Comparison of ENCODE assay signal across 9 cellular contexts in genomic region chr17:50218771-50219315, GRCh38. TPM values are rescaled to one million over a fixed set of nuclear protein-coding genes. Genes with fewer than 3 reads are reported as not detected.
A peak's percentile ranks its signal among the peaks of the same experiment; 100 is the strongest.
DNase-seq lines count a peak whose midpoint lies in the region; ATAC-seq and TF ChIP-seq lines count a peak whose summit lies in the region.
"Had no signal": no experiment of that assay in that cellular context is flagged by ENCODE, and none has a peak within 500 bp of the region (broad histone marks: within the 10 kb centered on the region; RNA-seq: fewer than 3 reads in every experiment).

No MANE protein-coding gene starts in this region.

- no peak overlapping the region for H3K4me3 Mint-ChIP-seq in natural killer cell

- 53 to 83% methylated on average over 1 of the region's 1 CpG for WGBS in testis, 2 donors

- no peaks in the 10 kb centered on the region for H3K9me3 ChIP-seq in testis

- H3K27me3 Mint-ChIP-seq in natural killer cell (ENCODE audit: low read depth in 2 of 2): peaks cover 21 to 30% of the 10 kb centered on the region in 2 donors

- no peaks in the 10 kb centered on the region for H3K27me3 ChIP-seq in kidney epithelial cell (ENCODE audit: control insufficient read depth, insufficient read depth, low read length)
- no peaks in the 10 kb centered on the region for H3K27me3 ChIP-seq in testis

- H3K4me3 ChIP-seq in WI38 (ENCODE audit: low read depth, low read length): peak overlapping the region; percentile 1
- no peak overlapping the region for H3K4me3 ChIP-seq in kidney epithelial cell (ENCODE audit: low read depth, low read length)
- no peak overlapping the region for H3K4me3 ChIP-seq in testis

- DNase-seq in HK-2 (ENCODE audit: unreplicated experiment) (peak; percentile 80), kidney epithelial cell (ENCODE audit: low read depth) (peak; percentile 86), testis (no peak), natural killer cell (no peak), NCI-H774 (lab: John Stamatoyannopoulos, UW) (no peak), NCI-H2196 treated with DMSO at 0.1 percent for 48 hours (lab: John Stamatoyannopoulos, UW; ENCODE audit: unreplicated experiment) (no peak)
- DNase-seq: SHP77 treated with DMSO at 0.1 percent for 48 hours had no signal

- peak overlapping the region; percentile 15 to 57 for H3K27ac ChIP-seq in testis

- H3K36me3 ChIP-seq in kidney epithelial cell (ENCODE audit: control insufficient read depth, insufficient read depth, low read length) (no peaks in the 10 kb centered on the region), testis (ENCODE audit: low read depth, missing control alignments) (no peaks in the 10 kb centered on the region)

- H3K36me3 Mint-ChIP-seq in natural killer cell: no peaks in the 10 kb centered on the region

- peaks cover 24% of the 10 kb centered on the region for H3K4me1 ChIP-seq in testis

- TF ChIP-seq CTCF in WI38 (IDR thresholded peaks at IDR 0.05; ENCODE audit: low read depth, low read length): no peak
- no peak for TF ChIP-seq CTCF in kidney epithelial cell (IDR thresholded peaks at IDR 0.05; ENCODE audit: insufficient read depth, low read length, poor library complexity, severe bottlenecking)
- TF ChIP-seq CTCF in testis (IDR thresholded peaks at IDR 0.05): no peak
- TF ChIP-seq CTCF in natural killer cell (IDR thresholded peaks at IDR 0.05): no peak

- no peak for TF ChIP-seq POLR2A in testis (IDR thresholded peaks at IDR 0.05)

- ATAC-seq in natural killer cell: no peak
- ATAC-seq in HG03139 (IDR thresholded peaks at IDR 0.05; ENCODE audit: unreplicated experiment): no peak

- intact Hi-C loops in testis (cut with DNase I; ENCODE audit: low total_unique reads): no loop called here
- intact Hi-C loops in natural killer cell (cut with micrococcal nuclease): no loop called here

- H3K27ac Mint-ChIP-seq in natural killer cell: no peak overlapping the region

- H3K4me1 Mint-ChIP-seq in natural killer cell: peaks cover 0 to under 1% of the 10 kb centered on the region in 2 donors

- H3K9me3 Mint-ChIP-seq in natural killer cell: no peaks in the 10 kb centered on the region

RNA-seq across cellular contexts. Expression of gene COL1A1, which starts 17.4 kb away (rescaled TPM):
- total RNA-seq in kidney epithelial cell: 139 and 176 TPM in 2 replicates
- total RNA-seq in testis: 10 to 100 TPM; 32.5 to 35.1 TPM
- 557 TPM for polyA plus RNA-seq in testis (ENCODE audit: insufficient read depth, low read depth, low replicate concordance)
- total RNA-seq in natural killer cell: 1 to 10 TPM; 2.3 to 7.5 (median 2.6) TPM

RNA-seq across cellular contexts. Expression of gene SGCA, which starts 53.0 kb away (rescaled TPM):
- total RNA-seq in kidney epithelial cell (not detected in 2 replicates), testis (1 to 10 TPM; 2.4 to 7.6 TPM), natural killer cell (not detected)
- 33.1 TPM for polyA plus RNA-seq in testis (ENCODE audit: insufficient read depth, low read depth, low replicate concordance)

RNA-seq across cellular contexts. Expression of gene TMEM92, which starts 55.4 kb away (rescaled TPM):
- total RNA-seq in kidney epithelial cell (1.5 and 1.7 TPM in 2 replicates), testis (1 to 10 TPM in 1 of 2 donors, under 1 TPM in 1; 0.93 to 1.5 TPM), natural killer cell (not detected)
- polyA plus RNA-seq in testis (ENCODE audit: insufficient read depth, low read depth, low replicate concordance): 0.44 TPM

Comparison
In these comparisons a context has a peak if more than half of its experiments do, and no peak if none do; other contexts are left out.
1. DNase-seq: peak in HK-2 (single experiment) and kidney epithelial cell (single experiment); none in testis (single experiment), natural killer cell (single experiment), NCI-H774 (single experiment) and NCI-H2196 treated with DMSO at 0.1 percent for 48 hours (single experiment).